25 cellular contexts compared by ENCODE assay signal in genomic region chr10:114391599-114391998, GRCh38. TPM values are rescaled to one million over a fixed set of nuclear protein-coding genes. Genes with fewer than 3 reads are reported as not detected.
DNase-seq lines count a peak whose midpoint lies in the region; ATAC-seq, FAIRE-seq and TF ChIP-seq lines count a peak whose summit lies in the region.
"Had no signal": no experiment of that assay in that cellular context is flagged by ENCODE, and none has a peak within 500 bp of the region (broad histone marks: within the 10 kb centered on the region; RNA-seq: fewer than 3 reads in every experiment).

No MANE protein-coding gene starts in this region.

- no peak overlapping the region for H3K4me2 ChIP-seq in H1 (ENCODE audit: insufficient read depth in 1 of 2, low read depth in 2 of 2, low read length in 2 of 2)

- peaks cover 64% of the 10 kb centered on the region for H3K4me1 Mint-ChIP-seq in MCF 10A (ENCODE audit: insufficient read depth, unreplicated experiment)
- peaks cover 87% of the 10 kb centered on the region for H3K4me1 Mint-ChIP-seq in nephron progenitor cell
- H3K4me1 Mint-ChIP-seq in activated T-helper 1 cell treated with anti-CD3 and anti-CD28 coated beads, Interleukin-12 subunit alpha, Interleukin-12 subunit beta, Interleukin-2, Interleukin-4 antibody, amounts not matched to agents 30 ng/mL and 10 ng/mL and 1 ng/mL, durations not matched to agents 14 hours and 24 hours and 36 hours (ENCODE audit: low read depth) = peaks cover 16% of the 10 kb centered on the region

- H3K4ac ChIP-seq in H1 (replicated peaks; ENCODE audit: insufficient read length, low read depth, low read length) = no peak overlapping the region

- ATAC-seq in HG03354 (IDR thresholded peaks at IDR 0.05; ENCODE audit: poor library complexity, severe bottlenecking, unreplicated experiment) = no peak
- ATAC-seq: HCT116, Right ventricle myocardium inferior had no signal

- H3K9ac ChIP-seq in H1 (replicated peaks in 1 of 4; ENCODE audit: extremely low read depth in 1 of 4, low read depth in 3 of 4, low read length in 3 of 4) = no peak overlapping the region
- H3K9ac ChIP-seq: GM23248 had no signal

- H3K9me3 ChIP-seq in breast epithelium (no peaks in the 10 kb centered on the region), H1 (ENCODE audit: insufficient read depth in 2 of 2, low read depth in 1 of 2, low read length in 1 of 2) (no peaks in the 10 kb centered on the region)
- H3K9me3 ChIP-seq in effector memory CD4-positive, alpha-beta T cell (ENCODE audit: control insufficient read depth, low read length) = no peaks in the 10 kb centered on the region
- H3K9me3 ChIP-seq: MG63 had no signal

- H4K8ac ChIP-seq in H1 (ENCODE audit: extremely low read depth, insufficient read depth, low read length) = no peak overlapping the region

- no peak overlapping the region for H4K5ac ChIP-seq in H1 (ENCODE audit: insufficient read length, low read depth, low read length)

- no peak overlapping the region; the same call in 1 of the 2 replicates for H2BK5ac ChIP-seq in H1 (ENCODE audit: low read depth, low read length)

- H3K27ac Mint-ChIP-seq in MCF 10A (ENCODE audit: low read depth, unreplicated experiment) (peak overlapping the region; percentile 60), nephron progenitor cell (no peak overlapping the region)
- no peak overlapping the region for H3K27ac Mint-ChIP-seq in activated T-helper 1 cell treated with anti-CD3 and anti-CD28 coated beads, Interleukin-12 subunit alpha, Interleukin-12 subunit beta, Interleukin-2, Interleukin-4 antibody, amounts not matched to agents 30 ng/mL and 10 ng/mL and 1 ng/mL, durations not matched to agents 14 hours and 24 hours and 36 hours
- H3K27ac Mint-ChIP-seq: CD4-positive, alpha-beta memory T cell had no signal

- H3K18ac ChIP-seq in H1 (ENCODE audit: extremely low read depth, low read length) = no peak overlapping the region

- CTCF ChIA-PET in MCF 10A (lab: Yijun Ruan, JAX) (interaction anchor here (0.6 kb wide), 1 partner anchor 102 kb away, joined by 3 read pairs; no protein-coding TSS in a partner anchor), H1 (lab: Charles Lee; ENCODE audit: partially characterized antibody) (interaction anchor here (0.7 to 13.0 kb wide), 9 partner anchors 7 to 89 kb away, joined by 3 to 209 read pairs (median 4); no protein-coding TSS in a partner anchor)

- no peak for FAIRE-seq in H1 (lab: Jason Lieb, UNC)
- FAIRE-seq: GM19239 had no signal

- no peak for TF ChIP-seq RAD21 in H1 (IDR thresholded peaks at IDR 0.05 in 1 of 2, conservative IDR thresholded peaks at IDR 0.05 in 1 of 2; ENCODE audit: low read depth in 2 of 2, low read length in 2 of 2)

- H3K79me1 ChIP-seq in H1 (ENCODE audit: low read depth, low read length) = no peaks in the 10 kb centered on the region

- BruUV-seq in MCF 10A (replicated peaks; lab: Mats Ljungman, UMichigan) = no TSS peak

- no peak overlapping the region for H2BK120ac ChIP-seq in H1 (replicated peaks; ENCODE audit: low read depth, low read length)

- no peak overlapping the region for H3K14ac ChIP-seq in H1 (ENCODE audit: insufficient read length)

- TF ChIP-seq POLR2A in breast epithelium (IDR thresholded peaks at IDR 0.05) (no peak), H1 (IDR thresholded peaks at IDR 0.05; ENCODE audit: control extremely low read depth in 1 of 2, low read depth in 2 of 2, low read length in 2 of 2) (no peak)

- H3K27me3 Mint-ChIP-seq in MCF 10A (ENCODE audit: insufficient read depth, unreplicated experiment) (no peaks in the 10 kb centered on the region), nephron progenitor cell (ENCODE audit: low read depth, poor library complexity) (peaks cover 6% of the 10 kb centered on the region)
- peaks cover 17% of the 10 kb centered on the region for H3K27me3 Mint-ChIP-seq in activated T-helper 1 cell treated with anti-CD3 and anti-CD28 coated beads, Interleukin-12 subunit alpha, Interleukin-12 subunit beta, Interleukin-2, Interleukin-4 antibody, amounts not matched to agents 30 ng/mL and 10 ng/mL and 1 ng/mL, durations not matched to agents 14 hours and 24 hours and 36 hours (ENCODE audit: insufficient read depth)

- H3K79me2 ChIP-seq in H1 (ENCODE audit: control insufficient read depth in 1 of 2, insufficient read depth in 2 of 2, low read length in 2 of 2) = no peaks in the 10 kb centered on the region

- no peaks in the 10 kb centered on the region for H3K9me3 Mint-ChIP-seq in MCF 10A (ENCODE audit: unreplicated experiment)
- no peaks in the 10 kb centered on the region for H3K9me3 Mint-ChIP-seq in nephron progenitor cell
- H3K9me3 Mint-ChIP-seq in activated T-helper 1 cell treated with anti-CD3 and anti-CD28 coated beads, Interleukin-12 subunit alpha, Interleukin-12 subunit beta, Interleukin-2, Interleukin-4 antibody, amounts not matched to agents 30 ng/mL and 10 ng/mL and 1 ng/mL, durations not matched to agents 14 hours and 24 hours and 36 hours = peaks cover 15% of the 10 kb centered on the region
- H3K9me3 Mint-ChIP-seq: CD4-positive, alpha-beta memory T cell had no signal

- no peaks in the 10 kb centered on the region for H4K20me1 ChIP-seq in H1 (replicated peaks in 1 of 2; ENCODE audit: control insufficient read depth in 1 of 2, insufficient read depth in 2 of 2, low read length in 2 of 2)

- intact Hi-C loops in MCF 10A (cut with micrococcal nuclease) (no loop called here), breast epithelium (cut with DNase I; ENCODE audit: low total_unique reads) (no loop called here)
- intact Hi-C loops in activated T-helper 1 cell treated with anti-CD3 and anti-CD28 coated beads, Interleukin-12 subunit alpha, Interleukin-12 subunit beta, Interleukin-2, Interleukin-4 antibody, amounts not matched to agents 30 ng/mL and 10 ng/mL and 1 ng/mL, durations not matched to agents 14 hours and 24 hours and 36 hours (cut with micrococcal nuclease) = no loop called here

- H3K4me1 ChIP-seq in breast epithelium (peaks cover 6 to 13% of the 10 kb centered on the region in 2 donors), H1 (replicated peaks in 1 of 4; ENCODE audit: control insufficient read depth in 3 of 4, insufficient read depth in 4 of 4, low read length in 3 of 4) (peaks cover 0 to 10% (median 4%) of the 10 kb centered on the region in 4 experiments; a peak in 4 of 7 replicates)
- H3K4me1 ChIP-seq in effector memory CD4-positive, alpha-beta T cell (ENCODE audit: control insufficient read depth, insufficient read depth, low read length, poor library complexity, severe bottlenecking) = no peaks in the 10 kb centered on the region

- no peak overlapping the region for H2BK12ac ChIP-seq in H1 (ENCODE audit: low read depth, low read length)

- no peak overlapping the region for H2AFZ ChIP-seq in H1 (ENCODE audit: low read length)
- H2AFZ ChIP-seq: GM23248 had no signal

- H4K91ac ChIP-seq in H1 (replicated peaks; ENCODE audit: insufficient read length, low read length) = no peak overlapping the region

- H2BK20ac ChIP-seq in H1 (ENCODE audit: low read length) = no peak overlapping the region

- H3K56ac ChIP-seq in H1 (replicated peaks; ENCODE audit: insufficient read length, low read depth, low read length) = no peak overlapping the region

- H3K4me3 Mint-ChIP-seq in MCF 10A (ENCODE audit: unreplicated experiment) (no peak overlapping the region), nephron progenitor cell (peak overlapping the region; percentile 50)
- H3K4me3 Mint-ChIP-seq in activated T-helper 1 cell treated with anti-CD3 and anti-CD28 coated beads, Interleukin-12 subunit alpha, Interleukin-12 subunit beta, Interleukin-2, Interleukin-4 antibody, amounts not matched to agents 30 ng/mL and 10 ng/mL and 1 ng/mL, durations not matched to agents 14 hours and 24 hours and 36 hours = no peak overlapping the region
- H3K4me3 Mint-ChIP-seq: CD4-positive, alpha-beta memory T cell had no signal

- peak overlapping the region in 1 of 2 donors; percentile 15 for H3K27ac ChIP-seq in breast epithelium
- no peak overlapping the region for H3K27ac ChIP-seq in H1 (ENCODE audit: low read depth, low read length)
- H3K27ac ChIP-seq in effector memory CD4-positive, alpha-beta T cell (ENCODE audit: insufficient read depth, low read length, poor library complexity, severe bottlenecking) = no peak overlapping the region
- H3K27ac ChIP-seq: GM23248 had no signal

- H3K4me3 ChIP-seq in breast epithelium (no peak overlapping the region), H1 (ENCODE audit: extremely low read depth in 1 of 4, insufficient read depth in 2 of 4, low read depth in 3 of 4, low read length in 4 of 4) (no peak overlapping the region)
- H3K4me3 ChIP-seq in effector memory CD4-positive, alpha-beta T cell (ENCODE audit: insufficient read depth, low read depth, low read length, poor library complexity, severe bottlenecking) = no peak overlapping the region
- H3K4me3 ChIP-seq: GM23248, MG63 had no signal

- H2AK5ac ChIP-seq in H1 (ENCODE audit: low read depth, low read length) = no peak overlapping the region

- H3K23me2 ChIP-seq in H1 (ENCODE audit: low read depth, low read length) = no peaks in the 10 kb centered on the region

- H2BK15ac ChIP-seq in H1 (ENCODE audit: low read length) = 0 out of 2 replicates have a peak overlapping the region, but pooled peaks have one; percentile 24

- WGBS in H1 (ENCODE audit: extremely low coverage in 1 of 2, insufficient coverage in 1 of 2, insufficient read length in 1 of 2, insufficient replicate concordance in 2 of 2, low coverage in 1 of 2, low lambda C conversion rate in 2 of 2, missing lambda C conversion rate in 1 of 2), 2 experiments = 87% methylated on average over 5 of the region's 5 CpGs; no CpG with 5 or more reads in 1 of the 2 experiments

- no peak for DNase-seq in MCF 10A (ENCODE audit: unreplicated experiment)
- no peak for DNase-seq in breast epithelium (ENCODE audit: low spot score in 2 of 2)
- DNase-seq in H1 (ENCODE audit: low read depth in 1 of 2, low spot score in 2 of 2) = no peak
- DNase-seq in nephron progenitor cell = no peak
- DNase-seq in activated T-helper 1 cell treated with anti-CD3 and anti-CD28 coated beads, Interleukin-12 subunit alpha, Interleukin-12 subunit beta, Interleukin-2, Interleukin-4 antibody, amounts not matched to agents 30 ng/mL and 10 ng/mL and 1 ng/mL, durations not matched to agents 14 hours and 24 hours and 36 hours (ENCODE audit: low spot score) = no peak
- DNase-seq in effector memory CD4-positive, alpha-beta T cell = no peak
- DNase-seq in GDM1 (lab: John Stamatoyannopoulos, UW) = no peak
- DNase-seq: 8988T; CD4-positive, alpha-beta memory T cell; DMS153; GF-D8; GM23248; IMR-90; Karpas-422; MG63; NCI-H1048; NCI-H1436; NCI-H1930; NCI-H226; NCI-H524; NCI-H82 had no signal

- no peak for TF ChIP-seq CTCF in MCF 10A (IDR thresholded peaks at IDR 0.05; ENCODE audit: unreplicated experiment)
- TF ChIP-seq CTCF in breast epithelium (IDR thresholded peaks at IDR 0.05) = no peak
- TF ChIP-seq CTCF in H1 (IDR thresholded peaks at IDR 0.05; ENCODE audit: control extremely low read depth in 1 of 3, insufficient read depth in 1 of 3, low read depth in 1 of 3, low read length in 3 of 3) = no peak
- TF ChIP-seq CTCF in nephron progenitor cell (IDR thresholded peaks at IDR 0.05) = no peak

- no peaks in the 10 kb centered on the region for H3K27me3 ChIP-seq in breast epithelium
- H3K27me3 ChIP-seq in H1 (replicated peaks in 1 of 4; ENCODE audit: control insufficient read depth in 3 of 4, extremely low read depth in 1 of 4, insufficient read depth in 3 of 4, low read length in 3 of 4) = no peaks in the 10 kb centered on the region; a peak in 2 of 7 replicates
- peaks cover 3% of the 10 kb centered on the region for H3K27me3 ChIP-seq in effector memory CD4-positive, alpha-beta T cell (replicated peaks; ENCODE audit: control insufficient read depth, insufficient read depth, low read length, poor library complexity, severe bottlenecking)
- H3K27me3 ChIP-seq: MG63 had no signal

- peaks cover 5% of the 10 kb centered on the region for H3K36me3 Mint-ChIP-seq in MCF 10A (ENCODE audit: insufficient read depth, unreplicated experiment)
- no peaks in the 10 kb centered on the region for H3K36me3 Mint-ChIP-seq in nephron progenitor cell (ENCODE audit: low read depth)
- peaks cover 4% of the 10 kb centered on the region for H3K36me3 Mint-ChIP-seq in activated T-helper 1 cell treated with anti-CD3 and anti-CD28 coated beads, Interleukin-12 subunit alpha, Interleukin-12 subunit beta, Interleukin-2, Interleukin-4 antibody, amounts not matched to agents 30 ng/mL and 10 ng/mL and 1 ng/mL, durations not matched to agents 14 hours and 24 hours and 36 hours (ENCODE audit: low read depth)
- H3K36me3 Mint-ChIP-seq: CD4-positive, alpha-beta memory T cell had no signal

- no peak for TF ChIP-seq EP300 in H1 (IDR thresholded peaks at IDR 0.05; ENCODE audit: borderline replicate concordance in 1 of 2, low read depth in 2 of 2, low read length in 2 of 2)

- H3K36me3 ChIP-seq in breast epithelium = no peaks in the 10 kb centered on the region
- no peaks in the 10 kb centered on the region for H3K36me3 ChIP-seq in H1 (ENCODE audit: control insufficient read depth in 2 of 4, insufficient read depth in 4 of 4, low read length in 3 of 4)
- no peaks in the 10 kb centered on the region for H3K36me3 ChIP-seq in effector memory CD4-positive, alpha-beta T cell (ENCODE audit: control insufficient read depth, insufficient read depth, low read length)
- H3K36me3 ChIP-seq: MG63 had no signal

- no peak overlapping the region for H3K23ac ChIP-seq in H1 (ENCODE audit: insufficient read length)

- POLR2A ChIA-PET in MCF 10A (lab: Yijun Ruan, JAX) (interaction anchor here (0.7 to 1.5 kb wide), 4 partner anchors 11 to 120 kb away, joined by 3 to 4 read pairs (median 4); no protein-coding TSS in a partner anchor), H1 (lab: Charles Lee; ENCODE audit: partially characterized antibody) (no interaction called here)

RNA-seq across cellular contexts. Expression of gene AFAP1L2, which starts 12.7 kb away (rescaled TPM):
- total RNA-seq in MCF 10A (2022) = 5.8 and 8.5 TPM in 2 replicates
- total RNA-seq in breast epithelium = 10 to 100 TPM in 2 of 3 donors, 1 to 10 TPM in 1; 4.2 to 43.9 (median 20.0) TPM
- 6.2 and 6.4 TPM in 2 replicates for total RNA-seq in H1 (2021; fragmentation: NEBNext Ultra II Directional; extraction: Animal tissue kit (Norgen Biotek cat#: 25700))
- polyA plus RNA-seq in H1 (2011; rRNA removed) = 3.9 and 5.4 TPM in 2 replicates
- 6.3 TPM for polyA plus RNA-seq in H1 (2011; cell fraction: cytosol; rRNA removed)
- polyA plus RNA-seq in H1 (2011; cell fraction: nucleus; rRNA removed) = 13.6 TPM
- polyA plus RNA-seq in H1 (2012, experiment 1 of 2) = 4.2 to 5.1 TPM (median 4.7 TPM) in 4 replicates
- 1.5 TPM for polyA plus RNA-seq in H1 (2012, experiment 2 of 2)
- 3.2 TPM for polyA plus RNA-seq in H1 (2013, experiment 1 of 2)
- polyA plus RNA-seq in H1 (2013, experiment 2 of 2) = 3.1 TPM
- 9.1 and 12.1 TPM in 2 replicates for polyA minus RNA-seq in H1 (2011; rRNA and poly(A)+ RNA removed)
- 6.8 TPM for polyA minus RNA-seq in H1 (2011; cell fraction: cytosol; rRNA and poly(A)+ RNA removed)
- 10.0 TPM for polyA minus RNA-seq in H1 (2011; cell fraction: nucleus; rRNA and poly(A)+ RNA removed)
- 3.7 and 4.1 TPM in 2 replicates for total RNA-seq in activated T-helper 1 cell treated with anti-CD3 and anti-CD28 coated beads, Interleukin-12 subunit alpha, Interleukin-12 subunit beta, Interleukin-2, Interleukin-4 antibody, amounts not matched to agents 30 ng/mL and 10 ng/mL and 1 ng/mL, durations not matched to agents 14 hours and 24 hours and 36 hours
- total RNA-seq: GM23248 had no signal
- polyA plus RNA-seq: GM23248 had no signal
